8 cellular contexts compared by ENCODE assay signal in the genomic region with DNA sequence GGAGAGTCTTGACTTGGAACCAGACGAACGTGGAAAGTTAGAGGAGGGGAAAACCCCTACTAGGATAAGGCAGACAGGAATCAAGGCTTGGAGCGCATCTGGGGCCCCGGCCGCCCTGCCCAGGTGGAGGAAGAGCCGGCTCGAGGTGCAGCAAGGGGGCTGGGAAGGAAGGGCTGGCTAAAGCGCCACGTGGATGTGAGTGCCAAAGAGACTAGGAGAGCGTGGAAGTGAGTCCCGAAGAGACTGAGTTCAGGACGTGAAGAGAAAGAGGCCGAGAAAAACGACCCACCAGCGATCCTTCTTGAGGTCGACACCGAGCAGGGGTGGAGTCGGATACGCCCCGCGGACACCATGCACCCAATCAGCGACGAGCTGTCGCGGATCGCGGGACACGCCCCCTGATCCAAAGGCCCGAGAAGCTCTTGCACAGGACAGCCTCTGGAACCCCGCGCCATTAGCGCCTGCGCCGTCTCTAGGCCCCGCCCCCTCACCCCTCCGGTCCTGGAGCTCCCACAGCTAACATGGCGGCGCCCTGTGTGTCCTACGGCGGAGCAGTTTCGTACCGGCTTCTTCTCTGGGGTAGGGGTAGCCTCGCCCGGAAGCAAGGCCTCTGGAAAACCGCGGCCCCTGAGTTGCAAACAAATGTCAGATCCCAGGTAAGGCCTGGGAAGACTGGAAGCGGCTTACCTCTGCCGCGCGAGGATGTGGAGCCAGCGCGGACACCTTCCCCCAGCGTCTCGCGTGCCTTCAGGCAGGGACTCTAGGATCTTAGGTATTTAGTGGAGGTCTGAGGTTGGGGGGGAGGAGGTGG. TPM values are rescaled to one million over a fixed set of nuclear protein-coding genes. Genes with fewer than 3 reads are reported as not detected.
DNase-seq lines count a peak whose midpoint lies in the region; ATAC-seq and TF ChIP-seq lines count a peak whose summit lies in the region.

A gene (plus strand): TSS at position 498 of the 811 bp plus-strand sequence. CDS start 24 bp downstream, at position 522.

- TF ChIP-seq POLR2A in NB4 (IDR thresholded peaks at IDR 0.05; ENCODE audit: extremely low read depth, insufficient read length) (peak; percentile 57), gastroesophageal sphincter (IDR thresholded peaks at IDR 0.05) (peak; percentile 20 to 57)

- peak; percentile 79 for DNase-seq in GM04503 (ENCODE audit: low read depth)
- peak; percentile 96 for DNase-seq in HFFc6
- peak; percentile 98 for DNase-seq in NB4 (ENCODE audit: low read depth)
- peak; percentile 73 for DNase-seq in SK-N-MC (ENCODE audit: low read depth, low spot score)
- peak; percentile 99 for DNase-seq in activated naive CD4-positive, alpha-beta T cell treated with anti-CD3 and anti-CD28 coated beads, Interleukin-2, amount 10 ng/mL, durations not matched to agents 7 days and 5 days
- DNase-seq in non-pigmented ciliary epithelial cell (ENCODE audit: low read depth) = peak; percentile 89
- DNase-seq in superior temporal gyrus (ENCODE audit: extremely low spot score) = peak; percentile 99

- H3K4me1 Mint-ChIP-seq in HFFc6 (ENCODE audit: low read depth) = peaks cover 32% of the 10 kb centered on the region
- H3K4me1 Mint-ChIP-seq in activated naive CD4-positive, alpha-beta T cell treated with anti-CD3 and anti-CD28 coated beads, Interleukin-2, amount 10 ng/mL, durations not matched to agents 7 days and 5 days = peaks cover 28% of the 10 kb centered on the region

- TF ChIP-seq EP300 in gastroesophageal sphincter (IDR thresholded peaks at IDR 0.05) = no peak

- peak within 1 kb of the TSS; percentile 99 for H3K4me3 Mint-ChIP-seq in HFFc6
- peak within 1 kb of the TSS; percentile 90 for H3K4me3 Mint-ChIP-seq in activated naive CD4-positive, alpha-beta T cell treated with anti-CD3 and anti-CD28 coated beads, Interleukin-2, amount 10 ng/mL, durations not matched to agents 7 days and 5 days

- H3K27ac Mint-ChIP-seq in HFFc6 = peak within 1 kb of the TSS; percentile 94
- peak within 1 kb of the TSS; percentile 83 for H3K27ac Mint-ChIP-seq in activated naive CD4-positive, alpha-beta T cell treated with anti-CD3 and anti-CD28 coated beads, Interleukin-2, amount 10 ng/mL, durations not matched to agents 7 days and 5 days

- TF ChIP-seq CTCF in HFFc6 (IDR thresholded peaks at IDR 0.05) (no peak), NB4 (IDR thresholded peaks at IDR 0.05; ENCODE audit: low read depth, low read length) (no peak), gastroesophageal sphincter (IDR thresholded peaks at IDR 0.05) (peak in 1 of 4 experiments; percentile 15)

- no peaks in the 10 kb centered on the region; the same call in 1 of the 2 replicates for H3K36me3 Mint-ChIP-seq in HFFc6 (ENCODE audit: low read depth)
- H3K36me3 Mint-ChIP-seq in activated naive CD4-positive, alpha-beta T cell treated with anti-CD3 and anti-CD28 coated beads, Interleukin-2, amount 10 ng/mL, durations not matched to agents 7 days and 5 days = peaks cover 2% of the 10 kb centered on the region

- no peaks in the 10 kb centered on the region for H3K9me3 Mint-ChIP-seq in HFFc6
- no peaks in the 10 kb centered on the region for H3K9me3 Mint-ChIP-seq in activated naive CD4-positive, alpha-beta T cell treated with anti-CD3 and anti-CD28 coated beads, Interleukin-2, amount 10 ng/mL, durations not matched to agents 7 days and 5 days

- H3K4me3 ChIP-seq in NB4 (ENCODE audit: low read depth, low read length) (peak within 1 kb of the TSS; percentile 87), SK-N-MC (peak within 1 kb of the TSS; percentile 86), gastroesophageal sphincter (peak within 1 kb of the TSS; percentile 60 to 79)

- 0% methylated on average over 11 to 12 of the region's 55 CpGs for WGBS in gastroesophageal sphincter (ENCODE audit: low coverage in 1 of 2), 2 donors

- H3K4me1 ChIP-seq in gastroesophageal sphincter = peaks cover 0 to 45% (median 9%) of the 10 kb centered on the region in 3 donors

- ATAC-seq in gastroesophageal sphincter = peak; percentile 100

- H3K27me3 ChIP-seq in gastroesophageal sphincter = no peaks in the 10 kb centered on the region

- no peaks in the 10 kb centered on the region; the same call in 1 of the 2 replicates for H3K27me3 Mint-ChIP-seq in HFFc6 (ENCODE audit: insufficient read depth)
- H3K27me3 Mint-ChIP-seq in activated naive CD4-positive, alpha-beta T cell treated with anti-CD3 and anti-CD28 coated beads, Interleukin-2, amount 10 ng/mL, durations not matched to agents 7 days and 5 days = no peaks in the 10 kb centered on the region

- CTCF ChIA-PET in activated naive CD4-positive, alpha-beta T cell treated with anti-CD3 and anti-CD28 coated beads, Interleukin-2, amount 10 ng/mL, durations not matched to agents 7 days and 5 days (lab: Charles Lee) = no interaction called here

- peak within 1 kb of the TSS; percentile 97 for H3K9ac ChIP-seq in SK-N-MC (ENCODE audit: insufficient read length)

- H3K27ac ChIP-seq in SK-N-MC = peak within 1 kb of the TSS; percentile 63; the same call in 1 of the 2 replicates
- peak within 1 kb of the TSS; percentile 85 to 88 (median 86) for H3K27ac ChIP-seq in gastroesophageal sphincter

- H3K36me3 ChIP-seq in SK-N-MC (ENCODE audit: insufficient read depth, low read length) = peaks cover 7% of the 10 kb centered on the region; the same call in 1 of the 2 replicates
- H3K36me3 ChIP-seq in gastroesophageal sphincter = no peaks in the 10 kb centered on the region

- H3K9me3 ChIP-seq in SK-N-MC (ENCODE audit: low read depth, low read length) (no peaks in the 10 kb centered on the region), gastroesophageal sphincter (no peaks in the 10 kb centered on the region)

RNA-seq across cellular contexts. Expression of the gene that starts here (rescaled TPM):
- total RNA-seq in HFFc6 (2021; fragmentation: NEBNext Ultra II Directional; extraction: Animal tissue kit (Norgen Biotek cat#: 25700)) = 10 to 100 TPM; 20.4 to 33.0 (median 28.0) TPM
- 10 to 100 TPM; 21.1 to 26.8 (median 23.2) TPM for total RNA-seq in gastroesophageal sphincter

Comparison
In these comparisons a context has a peak if more than half of its experiments do, and no peak if none do; other contexts are left out.
1. Peak in every context shown above with its lines: DNase-seq, ATAC-seq, H3K4me3 ChIP-seq and H3K27ac ChIP-seq.